ENCODE assay signal across 25 cellular contexts in genomic region chr1:20681999-20682398, GRCh38. TPM values are rescaled to one million over a fixed set of nuclear protein-coding genes. Genes with fewer than 3 reads are reported as not detected.
"Had no signal": no experiment of that assay in that cellular context is flagged by ENCODE, and none has a peak within 500 bp of the region (broad histone marks: within the 10 kb centered on the region; RNA-seq: fewer than 3 reads in every experiment).

No MANE protein-coding gene starts in this region.

- H3K27ac Mint-ChIP-seq: activated naive CD8-positive, alpha-beta T cell treated with anti-CD3 and anti-CD28 coated beads for 36 hours; activated T-helper 2 cell treated with anti-CD3 and anti-CD28 coated beads, Interferon-gamma antibody, Interleukin-2, Interleukin-4, amounts not matched to agents 10 μg/mL and 5 μg/mL and 100 μg/mL, durations not matched to agents 14 hours and 24 hours and 36 hours; stimulated activated naive B cell treated with anti-CD40 and anti-IgM and Interleukin-4, amounts not matched to agents 10 μg/mL and 1 μg/mL and 100 μg/mL, for 72 hours had no signal

- H3K9me3 ChIP-seq: breast epithelium, heart right ventricle, lower lobe of right lung, mucosa of descending colon, testis, vagina had no signal

- H3K36me3 ChIP-seq: breast epithelium, lower lobe of right lung, vagina, WERI-Rb-1 had no signal

- H3K4me1 ChIP-seq: breast epithelium, vagina had no signal

- DNase-seq: activated CD8-positive, alpha-beta memory T cell treated with anti-CD3 and anti-CD28 coated beads for 24 hours; activated CD8-positive, alpha-beta memory T cell treated with anti-CD3 and anti-CD28 coated beads, Interleukin-2, amount 50 U/mL, for 48 hours; activated naive CD4-positive, alpha-beta T cell treated with Interleukin-2 at 50 U/mL for 16 hours; activated naive CD8-positive, alpha-beta T cell treated with anti-CD3 and anti-CD28 coated beads for 36 hours; activated T-cell treated with anti-CD3 and anti-CD28 coated beads, Interleukin-2, amount 50 U/mL, for 4 hours; cerebellar nuclear complex; cortex of kidney; lower lobe of right lung; mesendoderm; mucosa of descending colon; occipital lobe; small intestine; stimulated activated CD4-positive, alpha-beta T cell treated with anti-CD3 and anti-CD28 coated beads, Interleukin-15, amount 100 ng/mL, for 24 hours; stimulated activated naive B cell treated with anti-CD40 and anti-IgM and Interleukin-4, amounts not matched to agents 10 μg/mL and 1 μg/mL and 100 μg/mL, for 72 hours; testis; trophoblast cell; WERI-Rb-1 had no signal

- H3K27ac ChIP-seq: breast epithelium, epithelial cell of prostate, lower lobe of right lung, testis, vagina, WERI-Rb-1 had no signal

- FAIRE-seq: keratinocyte, small intestine, TTC549 had no signal

- H3K4me3 ChIP-seq: breast epithelium, lower lobe of right lung, mucosa of descending colon, testis, vagina had no signal

- H3K9me3 Mint-ChIP-seq: activated T-cell treated with anti-CD3 and anti-CD28 coated beads, Interleukin-2, amount 50 U/mL, for 4 hours had no signal

- H3K27me3 ChIP-seq: breast epithelium, heart right ventricle, testis, vagina had no signal

- H3K4me3 Mint-ChIP-seq: activated naive CD8-positive, alpha-beta T cell treated with anti-CD3 and anti-CD28 coated beads for 36 hours; activated T-cell treated with anti-CD3 and anti-CD28 coated beads, Interleukin-2, amount 50 U/mL, for 4 hours; stimulated activated naive B cell treated with anti-CD40 and anti-IgM and Interleukin-4, amounts not matched to agents 10 μg/mL and 1 μg/mL and 100 μg/mL, for 72 hours had no signal

RNA-seq across cellular contexts. Expression of gene KIF17, which starts 35.8 kb away (rescaled TPM):
- total RNA-seq: activated T-cell treated with anti-CD3 and anti-CD28 coated beads, Interleukin-2, amount 50 U/mL, for 4 hours had no signal

RNA-seq across cellular contexts. Expression of gene SH2D5, which starts 50.5 kb away (rescaled TPM):
- total RNA-seq: lower lobe of right lung, sciatic nerve, vagina had no signal
